8 cellular contexts compared by ENCODE assay signal in the genomic region with DNA sequence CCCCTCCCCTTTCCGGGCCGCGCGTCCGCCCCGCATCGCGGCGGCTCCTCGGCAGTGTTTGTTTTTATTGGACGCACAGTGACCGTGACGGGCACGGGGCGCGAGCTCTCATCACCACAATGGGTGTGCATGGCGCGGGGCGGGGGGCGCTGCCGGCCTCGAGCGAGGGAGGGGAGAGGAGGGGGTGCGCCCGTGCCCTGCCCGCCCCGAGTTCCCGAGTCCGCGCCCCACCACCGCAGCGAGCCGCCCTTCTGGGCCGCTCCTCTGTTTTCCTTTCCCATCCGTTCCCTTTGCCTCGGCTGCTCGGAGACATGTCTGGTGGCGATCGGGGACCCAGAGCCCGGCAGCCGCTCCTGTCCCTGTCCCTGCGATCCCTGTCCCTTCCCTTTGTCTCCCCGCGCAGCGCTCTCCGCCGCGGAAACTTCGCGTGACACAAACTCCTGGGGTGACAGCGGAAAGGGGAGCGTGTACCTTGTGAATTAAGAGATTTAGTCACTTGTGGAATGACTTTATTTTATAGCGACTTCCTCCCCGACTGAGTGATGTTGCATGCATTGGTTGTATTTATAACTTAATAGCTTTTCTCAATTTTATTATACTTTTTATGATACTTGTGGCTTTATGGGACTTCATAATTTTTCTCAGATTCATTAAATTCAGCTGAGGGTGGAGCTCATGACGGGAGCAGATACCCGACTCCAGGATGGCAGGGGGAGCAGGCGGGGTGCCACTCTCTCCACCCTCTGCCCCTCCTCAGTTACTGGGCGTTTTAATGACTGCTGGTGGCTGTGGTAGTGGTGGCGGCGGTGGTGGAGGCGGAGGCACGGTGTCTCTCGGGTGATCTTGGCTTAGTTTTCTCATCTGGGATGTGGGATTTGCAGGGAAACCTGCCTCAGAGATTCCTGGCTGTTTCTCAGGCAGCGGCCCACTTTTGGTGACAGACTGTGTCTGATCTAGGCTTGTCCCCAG. TPM values are rescaled to one million over a fixed set of nuclear protein-coding genes. Genes with fewer than 3 reads are reported as not detected.
A peak's percentile ranks its signal among the peaks of the same experiment; 100 is the strongest.
DNase-seq lines count a peak whose midpoint lies in the region; ATAC-seq and TF ChIP-seq lines count a peak whose summit lies in the region.

No MANE protein-coding gene starts in this region.

- 5% methylated on average over 26 of the region's 64 CpGs for WGBS in right lobe of liver (ENCODE audit: insufficient coverage, low coverage, low lambda C conversion rate, missing lambda C conversion rate)

- H3K9me3 Mint-ChIP-seq in activated CD4-positive, alpha-beta T cell treated with anti-CD3 and anti-CD28 coated beads, Interleukin-2, amount 10 ng/mL, durations not matched to agents 7 days and 5 days, result no peaks in the 10 kb centered on the region

- peak in 2 of 4 donors; percentile 14 for ATAC-seq in right lobe of liver

- H3K4me3 ChIP-seq in right lobe of liver (peak overlapping the region in 2 of 3 donors; percentile 21 to 27), tibial artery (peak overlapping the region; percentile 25 to 50)

- H3K9me3 ChIP-seq in right lobe of liver (no peaks in the 10 kb centered on the region), tibial artery (no peaks in the 10 kb centered on the region)

- H3K27ac ChIP-seq in right lobe of liver (no peak overlapping the region), tibial artery (no peak overlapping the region)

- no peak for DNase-seq in activated CD4-positive, alpha-beta T cell treated with anti-CD3 and anti-CD28 coated beads, Interleukin-2, amount 10 ng/mL, durations not matched to agents 7 days and 5 days
- DNase-seq in activated CD4-positive, alpha-beta T cell treated with anti-CD3 and anti-CD28 coated beads for 1 hour, result no peak
- DNase-seq in astrocyte of the hippocampus (ENCODE audit: low read depth, low spot score), result peak; percentile 24
- DNase-seq in right lobe of liver, result peak in 1 of 3 donors; percentile 25
- no peak for DNase-seq in tibial artery
- no peak for DNase-seq in NAMALWA (ENCODE audit: low spot score)
- DNase-seq in NCI-H187 treated with DMSO at 0.1 percent for 48 hours (lab: John Stamatoyannopoulos, UW), result no peak
- DNase-seq in mesenteric fat pad (ENCODE audit: low spot score), result no peak

- POLR2A ChIA-PET in activated CD4-positive, alpha-beta T cell treated with anti-CD3 and anti-CD28 coated beads, Interleukin-2, amount 10 ng/mL, durations not matched to agents 7 days and 5 days (lab: Charles Lee), result no interaction called here

- TF ChIP-seq POLR2A in right lobe of liver (IDR thresholded peaks at IDR 0.05), result no peak

- peaks cover 78% of the 10 kb centered on the region for H3K27me3 Mint-ChIP-seq in activated CD4-positive, alpha-beta T cell treated with anti-CD3 and anti-CD28 coated beads, Interleukin-2, amount 10 ng/mL, durations not matched to agents 7 days and 5 days

- H3K36me3 ChIP-seq in right lobe of liver (no peaks in the 10 kb centered on the region), tibial artery (no peaks in the 10 kb centered on the region)

- peaks cover 15% of the 10 kb centered on the region for H3K4me1 Mint-ChIP-seq in activated CD4-positive, alpha-beta T cell treated with anti-CD3 and anti-CD28 coated beads, Interleukin-2, amount 10 ng/mL, durations not matched to agents 7 days and 5 days

- peak overlapping the region; percentile 65 for H3K4me3 Mint-ChIP-seq in activated CD4-positive, alpha-beta T cell treated with anti-CD3 and anti-CD28 coated beads, Interleukin-2, amount 10 ng/mL, durations not matched to agents 7 days and 5 days

- H3K27ac Mint-ChIP-seq in activated CD4-positive, alpha-beta T cell treated with anti-CD3 and anti-CD28 coated beads, Interleukin-2, amount 10 ng/mL, durations not matched to agents 7 days and 5 days, result no peak overlapping the region

- H3K4me1 ChIP-seq in right lobe of liver, result peaks cover 0 to 12% (median 0%) of the 10 kb centered on the region in 4 donors
- H3K4me1 ChIP-seq in tibial artery, result peaks cover 0 to 21% (median 17%) of the 10 kb centered on the region in 4 donors

- CTCF ChIA-PET in activated CD4-positive, alpha-beta T cell treated with anti-CD3 and anti-CD28 coated beads, Interleukin-2, amount 10 ng/mL, durations not matched to agents 7 days and 5 days (lab: Charles Lee), result interaction anchor here (0.5 to 1.7 kb wide), 3 partner anchors 10 to 16 kb away, joined by 3 read pairs; no protein-coding TSS in a partner anchor

- intact Hi-C loops in right lobe of liver (cut with DNase I) (no loop called here), tibial artery (cut with DNase I; ENCODE audit: low total_unique reads) (no loop called here)

- peaks cover 7 to 11% of the 10 kb centered on the region in 2 donors for H3K27me3 ChIP-seq in right lobe of liver
- H3K27me3 ChIP-seq in tibial artery, result peaks cover 0 to 100% of the 10 kb centered on the region in 2 donors

- TF ChIP-seq CTCF in right lobe of liver (IDR thresholded peaks at IDR 0.05) (no peak), tibial artery (IDR thresholded peaks at IDR 0.05) (no peak)

- H3K36me3 Mint-ChIP-seq in activated CD4-positive, alpha-beta T cell treated with anti-CD3 and anti-CD28 coated beads, Interleukin-2, amount 10 ng/mL, durations not matched to agents 7 days and 5 days (ENCODE audit: low read depth), result no peaks in the 10 kb centered on the region

RNA-seq across cellular contexts. Expression of a gene that starts 40.8 kb away (rescaled TPM):
- 1 to 10 TPM; 6.8 to 8.6 TPM for total RNA-seq in activated CD4-positive, alpha-beta T cell treated with anti-CD3 and anti-CD28 coated beads, Interleukin-2, amount 10 ng/mL, durations not matched to agents 7 days and 5 days
- total RNA-seq in right lobe of liver (1 to 10 TPM; 2.5 to 8.6 (median 6.0) TPM), mesenteric fat pad (4.1 TPM)

RNA-seq across cellular contexts. Expression of a gene that starts 50.5 kb away (rescaled TPM):
- total RNA-seq in activated CD4-positive, alpha-beta T cell treated with anti-CD3 and anti-CD28 coated beads, Interleukin-2, amount 10 ng/mL, durations not matched to agents 7 days and 5 days, result 1 to 10 TPM; 4.8 to 5.0 TPM
- total RNA-seq in right lobe of liver (10 to 100 TPM in 3 of 6 experiments, 1 to 10 TPM in 3; 5.1 to 13.6 (median 9.3) TPM), mesenteric fat pad (16.3 TPM)
